ENCODE assay signal across 8 cellular contexts in the genomic region with DNA sequence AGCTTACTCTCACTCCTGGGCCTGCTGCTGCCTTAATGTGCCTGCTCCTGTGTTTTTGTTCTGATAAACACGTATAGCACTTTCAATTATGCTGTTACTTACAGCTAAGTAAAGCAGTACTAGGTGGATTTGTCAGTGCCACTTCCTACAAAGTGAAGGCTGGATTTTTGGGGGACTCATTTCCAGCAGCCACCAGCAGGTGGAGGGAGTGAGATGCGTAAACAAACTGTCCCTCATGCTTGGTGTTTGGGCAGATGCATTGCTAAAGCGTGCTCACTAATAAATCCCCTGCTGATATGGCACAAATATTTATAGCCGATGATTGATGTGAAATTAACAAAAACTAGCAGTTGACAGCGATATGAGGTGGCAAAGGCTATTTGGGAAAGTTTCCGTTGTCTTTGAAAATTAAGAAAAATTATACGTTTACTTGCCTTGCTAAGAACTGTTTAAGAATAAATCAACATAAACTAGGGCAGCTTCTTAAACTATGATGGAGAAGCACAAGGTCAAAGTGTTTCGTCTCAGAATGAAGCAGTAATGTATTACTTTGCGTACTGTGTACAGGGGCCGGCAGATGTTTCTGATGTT.
DNase-seq lines count a peak whose midpoint lies in the region; ATAC-seq and TF ChIP-seq lines count a peak whose summit lies in the region.

No MANE protein-coding gene starts in this region.

- H3K4me1 Mint-ChIP-seq in CD14-positive monocyte: no peaks in the 10 kb centered on the region

- no peak overlapping the region for H3K27ac Mint-ChIP-seq in CD14-positive monocyte

- peaks cover 0 to 3% (median 0%) of the 10 kb centered on the region in 7 donors for H3K9me3 Mint-ChIP-seq in CD14-positive monocyte

- DNase-seq in CD14-positive monocyte (ENCODE audit: low spot score) (no peak), NCI-H345 treated with DMSO at 0.1 percent for 48 hours (lab: John Stamatoyannopoulos, UW; ENCODE audit: unreplicated experiment) (peak; percentile 21), fibroblast of pulmonary artery (ENCODE audit: low read depth) (peak; percentile 87), occipital lobe (lab: John Stamatoyannopoulos, UW) (peak; percentile 53), mesenteric fat pad (ENCODE audit: low spot score) (no peak)
- peak; percentile 69 for DNase-seq in activated CD8-positive, alpha-beta memory T cell treated with anti-CD3 and anti-CD28 coated beads for 24 hours

- H3K4me3 Mint-ChIP-seq in CD14-positive monocyte: no peak overlapping the region

- intact Hi-C loops in CD14-positive monocyte (cut with micrococcal nuclease): loop anchor here in 1 of 2 donors (5.0 kb wide), 1 partner anchor 152 kb away; no protein-coding TSS in a partner anchor

- ATAC-seq in GM19372 (IDR thresholded peaks at IDR 0.05; ENCODE audit: low read depth, unreplicated experiment): peak; percentile 56
- no peak for ATAC-seq in HG03378 (IDR thresholded peaks at IDR 0.05; ENCODE audit: unreplicated experiment)

- peak; percentile 58 for TF ChIP-seq CTCF in CD14-positive monocyte (IDR thresholded peaks at IDR 0.05)
- TF ChIP-seq CTCF in fibroblast of pulmonary artery (IDR thresholded peaks at IDR 0.05; ENCODE audit: low read length, missing control alignments): peak; percentile 98

- H3K4me3 ChIP-seq in fibroblast of pulmonary artery (replicated peaks; ENCODE audit: low read depth, low read length): no peak overlapping the region

- peaks cover under 1 to 4% (median 1%) of the 10 kb centered on the region in 3 donors for H3K27me3 Mint-ChIP-seq in CD14-positive monocyte (ENCODE audit: low read depth in 3 of 3)

- no peaks in the 10 kb centered on the region for H3K36me3 Mint-ChIP-seq in CD14-positive monocyte

Comparison
In these comparisons a context has a peak if more than half of its experiments do, and no peak if none do; other contexts are left out.
1. DNase-seq: peak in NCI-H345 treated with DMSO at 0.1 percent for 48 hours (single experiment), activated CD8-positive, alpha-beta memory T cell treated with anti-CD3 and anti-CD28 coated beads for 24 hours (single experiment), fibroblast of pulmonary artery (single experiment) and occipital lobe (single experiment); none in CD14-positive monocyte (single experiment) and mesenteric fat pad (single experiment).